Comparison of ENCODE assay signal across 8 cellular contexts in the genomic region with DNA sequence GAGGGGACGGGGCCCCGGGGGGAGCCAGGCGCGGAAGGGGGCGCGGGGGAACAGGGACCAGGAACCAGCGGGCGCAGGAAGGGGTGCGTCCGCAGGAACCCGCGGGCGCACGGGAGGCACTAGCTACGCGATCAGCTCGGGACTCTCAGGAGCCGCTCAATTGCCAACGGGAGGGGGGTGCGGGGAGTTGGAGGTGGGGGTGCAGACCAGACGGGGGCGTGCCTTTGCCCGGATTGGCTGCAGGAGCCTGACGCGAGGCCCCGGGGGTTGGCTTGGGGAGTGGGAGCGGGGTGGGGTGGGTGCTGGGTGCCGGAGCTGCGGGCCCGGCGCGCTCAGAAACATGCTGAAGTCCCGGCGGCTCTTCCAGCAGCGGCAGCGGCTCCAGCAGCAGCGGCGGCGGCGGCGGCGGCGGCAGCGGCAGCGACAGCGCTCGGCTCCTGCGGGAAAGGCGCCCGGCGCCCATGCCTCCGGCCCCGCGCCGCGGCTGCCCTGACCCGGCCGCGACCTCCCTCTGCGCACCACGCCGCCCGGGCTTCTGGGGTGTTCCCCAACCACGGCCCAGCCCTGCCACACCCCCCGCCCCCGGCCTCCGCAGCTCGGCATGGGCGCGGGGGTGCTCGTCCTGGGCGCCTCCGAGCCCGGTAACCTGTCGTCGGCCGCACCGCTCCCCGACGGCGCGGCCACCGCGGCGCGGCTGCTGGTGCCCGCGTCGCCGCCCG. TPM values are rescaled to one million over a fixed set of nuclear protein-coding genes. Genes with fewer than 3 reads are reported as not detected.
DNase-seq lines count a peak whose midpoint lies in the region; ATAC-seq and TF ChIP-seq lines count a peak whose summit lies in the region.

Gene ADRB1, plus strand, starts transcription at position 335 of the 719 bp plus-strand sequence. Its CDS starts 267 bp downstream, at position 602.

- ATAC-seq in HG02642 (IDR thresholded peaks at IDR 0.05; ENCODE audit: poor library complexity, unreplicated experiment) (peak; percentile 60), naive B cell (ENCODE audit: low read depth in 2 of 2) (peak; percentile 49 to 70), upper lobe of right lung (peak; percentile 95)

- H3K9me3 Mint-ChIP-seq in naive B cell, result peaks cover 0 to 4% (median 0%) of the 10 kb centered on the region in 7 donors

- H3K36me3 ChIP-seq in upper lobe of right lung, result no peaks in the 10 kb centered on the region

- peak; percentile 36 for DNase-seq in GM12864 (ENCODE audit: low read depth)
- peak; percentile 12 for DNase-seq in NCI-H2171 treated with DMSO at 0.1 percent for 48 hours (lab: John Stamatoyannopoulos, UW)
- peak; percentile 29 for DNase-seq in activated T-cell treated with anti-CD3 and anti-CD28 coated beads for 48 hours (ENCODE audit: low read depth)
- DNase-seq in fibroblast of pulmonary artery (ENCODE audit: low read depth), result no peak
- DNase-seq in naive B cell, result peak; percentile 19
- peak; percentile 95 for DNase-seq in upper lobe of right lung
- DNase-seq in DMS79 treated with DMSO at 0.1 percent for 48 hours (lab: John Stamatoyannopoulos, UW), result no peak

- H3K27me3 ChIP-seq in upper lobe of right lung, result peaks cover 19% of the 10 kb centered on the region

- H3K4me3 Mint-ChIP-seq in naive B cell, result peak within 1 kb of the TSS; percentile 80 to 94 (median 84)

- H3K4me3 ChIP-seq in GM12864 (ENCODE audit: low read depth, low read length), result peak within 1 kb of the TSS; percentile 59
- H3K4me3 ChIP-seq in fibroblast of pulmonary artery (replicated peaks; ENCODE audit: low read depth, low read length), result peak within 1 kb of the TSS; percentile 14
- H3K4me3 ChIP-seq in upper lobe of right lung, result peak within 1 kb of the TSS; percentile 55

- intact Hi-C loops in upper lobe of right lung (cut with DNase I), result no loop called here

- TF ChIP-seq CTCF in GM12864 (IDR thresholded peaks at IDR 0.05; ENCODE audit: low read depth, low read length, missing control alignments), result no peak
- TF ChIP-seq CTCF in fibroblast of pulmonary artery (IDR thresholded peaks at IDR 0.05; ENCODE audit: low read length, missing control alignments), result no peak
- TF ChIP-seq CTCF in upper lobe of right lung (IDR thresholded peaks at IDR 0.05), result no peak

- H3K9me3 ChIP-seq in upper lobe of right lung, result no peaks in the 10 kb centered on the region

- H3K27ac ChIP-seq in upper lobe of right lung, result peak within 1 kb of the TSS; percentile 83

- H3K27me3 Mint-ChIP-seq in naive B cell, result peaks cover 22 to 62% (median 61%) of the 10 kb centered on the region in 3 donors

- H3K4me1 Mint-ChIP-seq in naive B cell, result peaks cover 18 to 23% (median 19%) of the 10 kb centered on the region in 3 donors

- H3K36me3 Mint-ChIP-seq in naive B cell, result no peaks in the 10 kb centered on the region

- H3K27ac Mint-ChIP-seq in naive B cell, result no peak within 1 kb of the TSS

- no peaks in the 10 kb centered on the region for H3K4me1 ChIP-seq in upper lobe of right lung

RNA-seq across cellular contexts. Expression of gene ADRB1, which starts in this region (rescaled TPM):
- under 1 TPM in 1 of 6 donors, not detected in 5; 0.66 TPM for polyA plus RNA-seq in naive B cell (ENCODE audit: low read depth in 6 of 6)
- total RNA-seq in upper lobe of right lung, result 18.6 TPM

Comparison
In these comparisons a context has a peak if more than half of its experiments do, and no peak if none do; other contexts are left out.
1. Peak in DNase-seq and ATAC-seq in naive B cell; RNA of the gene not detected or under 1 TPM.
2. DNase-seq: peak in GM12864 (single experiment), NCI-H2171 treated with DMSO at 0.1 percent for 48 hours (single experiment), activated T-cell treated with anti-CD3 and anti-CD28 coated beads for 48 hours (single experiment) and upper lobe of right lung (single experiment); none in fibroblast of pulmonary artery (single experiment) and DMS79 treated with DMSO at 0.1 percent for 48 hours (single experiment).
3. Peak in every context shown above with its lines, with median percentiles within 50 percentile points of each other: H3K4me3 ChIP-seq and ATAC-seq.